8 cellular contexts compared by ENCODE assay signal in genomic region chr12:122523846-122524718, GRCh38. TPM values are rescaled to one million over a fixed set of nuclear protein-coding genes. Genes with fewer than 3 reads are reported as not detected.
DNase-seq lines count a peak whose midpoint lies in the region; ATAC-seq and TF ChIP-seq lines count a peak whose summit lies in the region.

No MANE protein-coding gene starts in this region.

- no peak for ATAC-seq in HG03571 (IDR thresholded peaks at IDR 0.05; ENCODE audit: unreplicated experiment)

- H3K36me3 Mint-ChIP-seq in activated CD4-positive, alpha-beta T cell treated with anti-CD3 and anti-CD28 coated beads, Interleukin-2, amount 10 ng/mL, durations not matched to agents 24 days and 14 days (ENCODE audit: low read depth): peaks cover 54% of the 10 kb centered on the region

- H3K27me3 Mint-ChIP-seq in activated CD4-positive, alpha-beta T cell treated with anti-CD3 and anti-CD28 coated beads, Interleukin-2, amount 10 ng/mL, durations not matched to agents 24 days and 14 days: no peaks in the 10 kb centered on the region

- H3K27ac Mint-ChIP-seq in activated CD4-positive, alpha-beta T cell treated with anti-CD3 and anti-CD28 coated beads, Interleukin-2, amount 10 ng/mL, durations not matched to agents 24 days and 14 days: peak overlapping the region; percentile 50

- H3K4me3 ChIP-seq in WI38 (ENCODE audit: low read depth, low read length) (peak overlapping the region; percentile 98), iPS-18c (ENCODE audit: insufficient read depth, low read depth, low read length) (0 out of 2 replicates have a peak overlapping the region, but pooled peaks have one; percentile 17), suprapubic skin (peak overlapping the region; percentile 72)

- no peak for TF ChIP-seq EP300 in suprapubic skin (IDR thresholded peaks at IDR 0.05)

- H3K9me3 Mint-ChIP-seq in activated CD4-positive, alpha-beta T cell treated with anti-CD3 and anti-CD28 coated beads, Interleukin-2, amount 10 ng/mL, durations not matched to agents 24 days and 14 days: no peaks in the 10 kb centered on the region

- no peak for DNase-seq in activated CD4-positive, alpha-beta T cell treated with anti-CD3 and anti-CD28 coated beads, Interleukin-2, amount 10 ng/mL, durations not matched to agents 24 days and 14 days
- no peak for DNase-seq in activated CD4-positive, alpha-beta T cell treated with anti-CD3 and anti-CD28 coated beads, Interleukin-2, amount 50 U/mL, for 4 hours
- DNase-seq in suprapubic skin (ENCODE audit: low spot score in 2 of 2): no peak
- no peak for DNase-seq in anterior cingulate cortex (lab: John Stamatoyannopoulos, UW)
- no peak for DNase-seq in NCI-H748 (lab: John Stamatoyannopoulos, UW; ENCODE audit: unreplicated experiment)

- no peaks in the 10 kb centered on the region for H3K9me3 ChIP-seq in iPS-18c (ENCODE audit: control insufficient read depth, insufficient read depth, low read length)
- no peaks in the 10 kb centered on the region for H3K9me3 ChIP-seq in suprapubic skin

- peaks cover 49% of the 10 kb centered on the region for H3K4me1 ChIP-seq in suprapubic skin

- H3K27ac ChIP-seq in suprapubic skin: no peak overlapping the region

- TF ChIP-seq POLR2A in suprapubic skin (IDR thresholded peaks at IDR 0.05): no peak

- H3K4me3 Mint-ChIP-seq in activated CD4-positive, alpha-beta T cell treated with anti-CD3 and anti-CD28 coated beads, Interleukin-2, amount 10 ng/mL, durations not matched to agents 24 days and 14 days: peak overlapping the region; percentile 90

- TF ChIP-seq CTCF in WI38 (IDR thresholded peaks at IDR 0.05; ENCODE audit: low read depth, low read length): no peak
- TF ChIP-seq CTCF in suprapubic skin (IDR thresholded peaks at IDR 0.05): no peak

- peaks cover 48% of the 10 kb centered on the region for H3K4me1 Mint-ChIP-seq in activated CD4-positive, alpha-beta T cell treated with anti-CD3 and anti-CD28 coated beads, Interleukin-2, amount 10 ng/mL, durations not matched to agents 24 days and 14 days

- peaks cover 33% of the 10 kb centered on the region for H3K36me3 ChIP-seq in suprapubic skin

- H3K27me3 ChIP-seq in suprapubic skin: no peaks in the 10 kb centered on the region

- WGBS in suprapubic skin: 16% methylated on average over 8 of the region's 8 CpGs

- intact Hi-C loops in activated CD4-positive, alpha-beta T cell treated with anti-CD3 and anti-CD28 coated beads, Interleukin-2, amount 10 ng/mL, durations not matched to agents 24 days and 14 days (cut with micrococcal nuclease): loop anchor here (10.0 kb wide), 3 partner anchors 299 to 931 kb away; partner anchors contain the start of genes DIABLO, OGFOD2 and SNRNP35

RNA-seq across cellular contexts. Expression of gene RSRC2, which starts 2.7 kb away (rescaled TPM):
- total RNA-seq in activated CD4-positive, alpha-beta T cell treated with anti-CD3 and anti-CD28 coated beads, Interleukin-2, amount 10 ng/mL, durations not matched to agents 24 days and 14 days: 99.7 and 101 TPM in 2 replicates
- total RNA-seq in suprapubic skin: 100 to 1,000 TPM in 1 of 4 donors, 10 to 100 TPM in 3; 46.7 to 155 (median 53.5) TPM

RNA-seq across cellular contexts. Expression of gene KNTC1, which starts 3.0 kb away (rescaled TPM):
- total RNA-seq in activated CD4-positive, alpha-beta T cell treated with anti-CD3 and anti-CD28 coated beads, Interleukin-2, amount 10 ng/mL, durations not matched to agents 24 days and 14 days: 128 and 129 TPM in 2 replicates
- 10 to 100 TPM in 3 of 4 donors, 1 to 10 TPM in 1; 8.6 to 44.4 (median 13.2) TPM for total RNA-seq in suprapubic skin

RNA-seq across cellular contexts. Expression of gene ZCCHC8, which starts 23.4 kb away (rescaled TPM):
- 41.4 and 41.9 TPM in 2 replicates for total RNA-seq in activated CD4-positive, alpha-beta T cell treated with anti-CD3 and anti-CD28 coated beads, Interleukin-2, amount 10 ng/mL, durations not matched to agents 24 days and 14 days
- 10 to 100 TPM; 21.5 to 49.7 (median 30.2) TPM for total RNA-seq in suprapubic skin

Comparison
In these comparisons a context has a peak if more than half of its experiments do, and no peak if none do; other contexts are left out.
1. H3K4me3 ChIP-seq: peak in every context shown above with its lines; median percentile 98 in WI38; 72 in suprapubic skin; 17 in iPS-18c.